In the genomic region with DNA sequence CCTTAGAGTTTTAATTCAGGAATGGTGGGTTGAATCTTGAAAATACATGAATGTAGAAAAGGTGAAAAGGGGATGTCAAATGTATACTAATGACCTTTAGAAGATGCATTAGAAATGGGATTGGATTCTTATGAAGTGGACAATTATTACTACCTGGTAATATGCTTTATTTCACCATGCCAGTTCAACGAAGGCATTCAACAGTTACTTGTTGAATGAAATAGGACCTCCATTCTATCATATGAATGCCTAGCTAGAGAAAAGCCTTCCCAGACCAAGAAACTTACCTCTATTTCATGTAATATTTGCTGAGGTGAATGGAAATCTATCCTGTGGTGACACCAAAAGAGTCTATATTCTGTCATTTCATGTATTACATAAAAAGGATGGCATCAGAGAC, we compare ENCODE assay signal across 38 cellular contexts. TPM values are rescaled to one million over a fixed set of nuclear protein-coding genes. Genes with fewer than 3 reads are reported as not detected.
"Had no signal": no experiment of that assay in that cellular context is flagged by ENCODE, and none has a peak within 500 bp of the region (broad histone marks: within the 10 kb centered on the region; RNA-seq: fewer than 3 reads in every experiment).

No MANE protein-coding gene starts in this region.

- H3K9me3 ChIP-seq: adrenal gland, ascending aorta, body of pancreas, breast epithelium had no signal

- ATAC-seq: activated naive CD8-positive, alpha-beta T cell treated with anti-CD3 and anti-CD28 coated beads, Interleukin-2, amount 50 U/mL, for 24 hours; activated T-cell treated with anti-CD3 and anti-CD28 coated beads, Interleukin-2, amount 50 U/mL, for 4 hours; activated T-cell treated with anti-CD3 and anti-CD28 coated beads, Interleukin-2, amount 50 U/mL, for 72 hours; activated T-helper 17 cell treated with anti-CD3 and anti-CD28 coated beads, Interleukin-2, amount 50 U/mL, for 72 hours; body of pancreas had no signal

- DNase-seq: activated effector memory CD4-positive, alpha-beta T cell treated with anti-CD3 and anti-CD28 coated beads, Interleukin-2, amount 50 U/mL, for 16 hours; activated effector memory CD4-positive, alpha-beta T cell treated with Interleukin-2 at 50 U/mL for 16 hours; activated gamma-delta T cell; activated gamma-delta T cell treated with Interleukin-2 at 50 U/mL for 16 hours; activated naive CD4-positive, alpha-beta T cell; activated naive CD4-positive, alpha-beta T cell treated with anti-CD3 and anti-CD28 coated beads for 36 hours; activated naive CD4-positive, alpha-beta T cell treated with anti-CD3 and anti-CD28 coated beads, Interleukin-2, amount 10 ng/mL, durations not matched to agents 7 days and 5 days; activated naive CD4-positive, alpha-beta T cell treated with anti-CD3 and anti-CD28 coated beads, Interleukin-2, amount 50 U/mL, for 16 hours; activated naive CD4-positive, alpha-beta T cell treated with Interleukin-2 at 50 U/mL for 16 hours; activated naive CD8-positive, alpha-beta T cell treated with anti-CD3 and anti-CD28 coated beads for 36 hours; activated naive CD8-positive, alpha-beta T cell treated with anti-CD3 and anti-CD28 coated beads, Interleukin-2, amount 10 ng/mL, durations not matched to agents 7 days and 5 days; activated naive CD8-positive, alpha-beta T cell treated with anti-CD3 and anti-CD28 coated beads, Interleukin-2, amount 50 U/mL, for 24 hours; activated T-cell treated with anti-CD3 and anti-CD28 coated beads, Interleukin-2, amount 50 U/mL, for 1 hour; activated T-cell treated with anti-CD3 and anti-CD28 coated beads, Interleukin-2, amount 50 U/mL, for 24 hours; activated T-cell treated with anti-CD3 and anti-CD28 coated beads, Interleukin-2, amount 50 U/mL, for 4 hours; activated T-cell treated with anti-CD3 and anti-CD28 coated beads, Interleukin-2, amount 50 U/mL, for 48 hours; activated T-cell treated with anti-CD3 and anti-CD28 coated beads, Interleukin-2, amount 50 U/mL, for 72 hours; adrenal gland; amniotic stem cell; amygdala; anterior cingulate cortex; aorta; body of pancreas; brain microvascular endothelial cell; caudate nucleus; central memory CD4-positive, alpha-beta T cell; cerebellar nuclear complex had no signal

- H3K4me1 Mint-ChIP-seq: activated naive CD4-positive, alpha-beta T cell treated with anti-CD3 and anti-CD28 coated beads, Interleukin-2, amount 10 ng/mL, durations not matched to agents 7 days and 5 days; activated naive CD4-positive, alpha-beta T cell treated with anti-CD3 and anti-CD28 coated beads, Interleukin-2, amount 50 U/mL, for 24 hours; activated naive CD8-positive, alpha-beta T cell treated with anti-CD3 and anti-CD28 coated beads for 36 hours; activated naive CD8-positive, alpha-beta T cell treated with anti-CD3 and anti-CD28 coated beads, Interleukin-2, amount 10 ng/mL, durations not matched to agents 7 days and 5 days; activated naive CD8-positive, alpha-beta T cell treated with anti-CD3 and anti-CD28 coated beads, Interleukin-2, amount 50 U/mL, for 24 hours; activated T-helper 17 cell treated with anti-CD3 and anti-CD28 coated beads, Interleukin-2, amount 50 U/mL, for 72 hours; central memory CD8-positive, alpha-beta T cell had no signal

- H3K27ac ChIP-seq: adrenal gland, ascending aorta, body of pancreas, brain microvascular endothelial cell, breast epithelium, cardiac muscle cell had no signal

- H3K4me3 Mint-ChIP-seq: activated naive CD4-positive, alpha-beta T cell treated with anti-CD3 and anti-CD28 coated beads for 36 hours; activated naive CD4-positive, alpha-beta T cell treated with anti-CD3 and anti-CD28 coated beads, Interleukin-2, amount 10 ng/mL, durations not matched to agents 7 days and 5 days; activated naive CD4-positive, alpha-beta T cell treated with anti-CD3 and anti-CD28 coated beads, Interleukin-2, amount 50 U/mL, for 24 hours; activated naive CD8-positive, alpha-beta T cell; activated naive CD8-positive, alpha-beta T cell treated with anti-CD3 and anti-CD28 coated beads for 36 hours; activated naive CD8-positive, alpha-beta T cell treated with anti-CD3 and anti-CD28 coated beads, Interleukin-2, amount 10 ng/mL, durations not matched to agents 7 days and 5 days; activated naive CD8-positive, alpha-beta T cell treated with anti-CD3 and anti-CD28 coated beads, Interleukin-2, amount 50 U/mL, for 24 hours; activated T-cell treated with anti-CD3 and anti-CD28 coated beads, Interleukin-2, amount 50 U/mL, for 24 hours; activated T-cell treated with anti-CD3 and anti-CD28 coated beads, Interleukin-2, amount 50 U/mL, for 4 hours; activated T-cell treated with anti-CD3 and anti-CD28 coated beads, Interleukin-2, amount 50 U/mL, for 72 hours; activated T-helper 1 cell treated with anti-CD3 and anti-CD28 coated beads, Interleukin-12 subunit alpha, Interleukin-12 subunit beta, Interleukin-2, Interleukin-4 antibody, amounts not matched to agents 30 ng/mL and 10 ng/mL and 1 ng/mL, durations not matched to agents 14 hours and 24 hours and 36 hours; activated T-helper 17 cell treated with anti-CD3 and anti-CD28 coated beads, Interleukin-2, amount 50 U/mL, for 72 hours; brain; central memory CD8-positive, alpha-beta T cell had no signal

- H3K4me3 ChIP-seq: adrenal gland, ascending aorta, body of pancreas, breast epithelium, cardiac muscle cell had no signal

- H3K27ac Mint-ChIP-seq: activated naive CD4-positive, alpha-beta T cell treated with anti-CD3 and anti-CD28 coated beads for 36 hours; activated naive CD4-positive, alpha-beta T cell treated with anti-CD3 and anti-CD28 coated beads, Interleukin-2, amount 10 ng/mL, durations not matched to agents 7 days and 5 days; activated naive CD4-positive, alpha-beta T cell treated with anti-CD3 and anti-CD28 coated beads, Interleukin-2, amount 50 U/mL, for 24 hours; activated naive CD8-positive, alpha-beta T cell; activated naive CD8-positive, alpha-beta T cell treated with anti-CD3 and anti-CD28 coated beads for 36 hours; activated naive CD8-positive, alpha-beta T cell treated with anti-CD3 and anti-CD28 coated beads, Interleukin-2, amount 10 ng/mL, durations not matched to agents 7 days and 5 days; activated naive CD8-positive, alpha-beta T cell treated with anti-CD3 and anti-CD28 coated beads, Interleukin-2, amount 50 U/mL, for 24 hours; activated T-cell treated with anti-CD3 and anti-CD28 coated beads, Interleukin-2, amount 50 U/mL, for 24 hours; activated T-cell treated with anti-CD3 and anti-CD28 coated beads, Interleukin-2, amount 50 U/mL, for 72 hours; activated T-helper 1 cell treated with anti-CD3 and anti-CD28 coated beads, Interleukin-12 subunit alpha, Interleukin-12 subunit beta, Interleukin-2, Interleukin-4 antibody, amounts not matched to agents 30 ng/mL and 10 ng/mL and 1 ng/mL, durations not matched to agents 14 hours and 24 hours and 36 hours; activated T-helper 17 cell treated with anti-CD3 and anti-CD28 coated beads, Interleukin-2, amount 50 U/mL, for 72 hours; activated T-helper 2 cell treated with anti-CD3 and anti-CD28 coated beads, Interferon-gamma antibody, Interleukin-2, Interleukin-4, amounts not matched to agents 10 μg/mL and 5 μg/mL and 100 μg/mL, durations not matched to agents 14 hours and 24 hours and 36 hours had no signal

- H3K36me3 Mint-ChIP-seq: activated naive CD4-positive, alpha-beta T cell treated with anti-CD3 and anti-CD28 coated beads, Interleukin-2, amount 10 ng/mL, durations not matched to agents 7 days and 5 days; activated naive CD4-positive, alpha-beta T cell treated with anti-CD3 and anti-CD28 coated beads, Interleukin-2, amount 50 U/mL, for 24 hours; activated naive CD8-positive, alpha-beta T cell treated with anti-CD3 and anti-CD28 coated beads for 36 hours; activated naive CD8-positive, alpha-beta T cell treated with anti-CD3 and anti-CD28 coated beads, Interleukin-2, amount 10 ng/mL, durations not matched to agents 7 days and 5 days had no signal

- H3K4me1 ChIP-seq: adrenal gland, ascending aorta, body of pancreas, breast epithelium had no signal

- H3K9me3 Mint-ChIP-seq: activated naive CD4-positive, alpha-beta T cell treated with anti-CD3 and anti-CD28 coated beads for 36 hours; activated naive CD4-positive, alpha-beta T cell treated with anti-CD3 and anti-CD28 coated beads, Interleukin-2, amount 10 ng/mL, durations not matched to agents 7 days and 5 days; activated naive CD4-positive, alpha-beta T cell treated with anti-CD3 and anti-CD28 coated beads, Interleukin-2, amount 50 U/mL, for 24 hours; activated T-cell treated with anti-CD3 and anti-CD28 coated beads, Interleukin-2, amount 50 U/mL, for 24 hours; activated T-cell treated with anti-CD3 and anti-CD28 coated beads, Interleukin-2, amount 50 U/mL, for 4 hours; activated T-helper 1 cell treated with anti-CD3 and anti-CD28 coated beads, Interleukin-12 subunit alpha, Interleukin-12 subunit beta, Interleukin-2, Interleukin-4 antibody, amounts not matched to agents 30 ng/mL and 10 ng/mL and 1 ng/mL, durations not matched to agents 14 hours and 24 hours and 36 hours; activated T-helper 17 cell treated with anti-CD3 and anti-CD28 coated beads, Interleukin-2, amount 50 U/mL, for 72 hours; activated T-helper 2 cell treated with anti-CD3 and anti-CD28 coated beads, Interferon-gamma antibody, Interleukin-2, Interleukin-4, amounts not matched to agents 10 μg/mL and 5 μg/mL and 100 μg/mL, durations not matched to agents 14 hours and 24 hours and 36 hours; central memory CD8-positive, alpha-beta T cell had no signal

- H3K36me3 ChIP-seq: adrenal gland, ascending aorta, brain microvascular endothelial cell, breast epithelium, cardiac muscle cell had no signal

- H3K27me3 Mint-ChIP-seq: activated naive CD8-positive, alpha-beta T cell treated with anti-CD3 and anti-CD28 coated beads, Interleukin-2, amount 10 ng/mL, durations not matched to agents 7 days and 5 days; brain had no signal

RNA-seq across cellular contexts. Expression of gene SFRP2, which starts 34.6 kb away (rescaled TPM):
- total RNA-seq: activated naive CD4-positive, alpha-beta T cell treated with anti-CD3 and anti-CD28 coated beads for 36 hours; activated naive CD8-positive, alpha-beta T cell treated with anti-CD3 and anti-CD28 coated beads, Interleukin-2, amount 10 ng/mL, durations not matched to agents 7 days and 5 days; activated T-cell treated with anti-CD3 and anti-CD28 coated beads, Interleukin-2, amount 50 U/mL, for 72 hours; activated T-helper 1 cell treated with anti-CD3 and anti-CD28 coated beads, Interleukin-12 subunit alpha, Interleukin-12 subunit beta, Interleukin-2, Interleukin-4 antibody, amounts not matched to agents 30 ng/mL and 10 ng/mL and 1 ng/mL, durations not matched to agents 14 hours and 24 hours and 36 hours; activated T-helper 17 cell treated with anti-CD3 and anti-CD28 coated beads, Interleukin-2, amount 50 U/mL, for 72 hours; activated T-helper 2 cell treated with anti-CD3 and anti-CD28 coated beads, Interferon-gamma antibody, Interleukin-2, Interleukin-4, amounts not matched to agents 10 μg/mL and 5 μg/mL and 100 μg/mL, durations not matched to agents 14 hours and 24 hours and 36 hours; bronchial epithelial cell had no signal
